ENCODE assay signal across 9 cellular contexts in the genomic region with DNA sequence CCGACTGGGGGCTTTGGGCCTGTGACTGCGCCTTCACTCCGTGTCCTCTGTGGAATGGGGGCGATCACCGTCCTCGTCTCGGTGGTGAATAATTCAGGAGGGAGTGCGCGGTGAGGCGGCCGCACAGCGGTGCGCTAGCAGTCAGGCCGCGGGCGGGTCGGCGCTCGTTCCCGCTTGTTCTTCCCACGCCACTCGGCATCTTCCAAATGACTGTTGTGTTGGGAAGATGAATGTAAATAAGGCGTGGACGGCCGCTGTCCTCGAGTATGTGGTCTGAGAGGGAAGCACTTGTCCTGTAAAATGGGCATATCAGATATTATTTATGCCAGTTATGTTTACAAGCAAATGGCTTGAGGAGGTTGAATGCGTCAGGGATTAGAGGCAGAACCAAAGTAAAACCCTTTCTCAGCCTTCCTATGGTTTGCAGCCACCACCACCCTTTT. TPM values are rescaled to one million over a fixed set of nuclear protein-coding genes. Genes with fewer than 3 reads are reported as not detected.
DNase-seq lines count a peak whose midpoint lies in the region; ATAC-seq and TF ChIP-seq lines count a peak whose summit lies in the region.
"Had no signal": no experiment of that assay in that cellular context is flagged by ENCODE, and none has a peak within 500 bp of the region (broad histone marks: within the 10 kb centered on the region; RNA-seq: fewer than 3 reads in every experiment).

No MANE protein-coding gene starts in this region.

- CTCF ChIA-PET in activated CD4-positive, alpha-beta T cell treated with anti-CD3 and anti-CD28 coated beads, Interleukin-2, amount 10 ng/mL, durations not matched to agents 7 days and 5 days (lab: Charles Lee): interaction anchor here (1.4 kb wide), 1 partner anchor 16 kb away, joined by 4 read pairs; no protein-coding TSS in a partner anchor

- H3K4me1 Mint-ChIP-seq in activated CD4-positive, alpha-beta T cell treated with anti-CD3 and anti-CD28 coated beads, Interleukin-2, amount 10 ng/mL, durations not matched to agents 7 days and 5 days: peaks cover 38% of the 10 kb centered on the region

- no peaks in the 10 kb centered on the region for H3K27me3 Mint-ChIP-seq in activated CD4-positive, alpha-beta T cell treated with anti-CD3 and anti-CD28 coated beads, Interleukin-2, amount 10 ng/mL, durations not matched to agents 7 days and 5 days

- H3K36me3 ChIP-seq in SJSA1 (peaks cover 15% of the 10 kb centered on the region), fibroblast of lung (ENCODE audit: control insufficient read depth, insufficient read depth, low read length) (no peaks in the 10 kb centered on the region), osteoblast (ENCODE audit: insufficient read depth, low read length) (peaks cover 14% of the 10 kb centered on the region)

- H2AFZ ChIP-seq in fibroblast of lung (ENCODE audit: low read length) (peak overlapping the region; percentile 93), osteoblast (ENCODE audit: low read length) (peak overlapping the region; percentile 99)

- H3K79me2 ChIP-seq in fibroblast of lung (ENCODE audit: control insufficient read depth, insufficient read depth, low read length) (peaks cover 41% of the 10 kb centered on the region), osteoblast (ENCODE audit: insufficient read depth, low read length) (peaks cover 43% of the 10 kb centered on the region)

- peak overlapping the region; percentile 96 for H3K27ac Mint-ChIP-seq in activated CD4-positive, alpha-beta T cell treated with anti-CD3 and anti-CD28 coated beads, Interleukin-2, amount 10 ng/mL, durations not matched to agents 7 days and 5 days

- peak overlapping the region; percentile 90 for H3K4me3 Mint-ChIP-seq in activated CD4-positive, alpha-beta T cell treated with anti-CD3 and anti-CD28 coated beads, Interleukin-2, amount 10 ng/mL, durations not matched to agents 7 days and 5 days

- POLR2A ChIA-PET in activated CD4-positive, alpha-beta T cell treated with anti-CD3 and anti-CD28 coated beads, Interleukin-2, amount 10 ng/mL, durations not matched to agents 7 days and 5 days (lab: Charles Lee): no interaction called here

- ATAC-seq in HG02840 (IDR thresholded peaks at IDR 0.05; ENCODE audit: low FRiP score, unreplicated experiment): peak; percentile 29

- no peaks in the 10 kb centered on the region for H3K27me3 ChIP-seq in SJSA1 (replicated peaks)
- no peaks in the 10 kb centered on the region for H3K27me3 ChIP-seq in fibroblast of lung (ENCODE audit: control insufficient read depth, insufficient read depth, low read length)
- H3K27me3 ChIP-seq in osteoblast (ENCODE audit: insufficient read depth, low read length): no peaks in the 10 kb centered on the region

- no peak for DNase-seq in activated CD4-positive, alpha-beta T cell treated with anti-CD3 and anti-CD28 coated beads, Interleukin-2, amount 10 ng/mL, durations not matched to agents 7 days and 5 days
- DNase-seq in activated CD4-positive, alpha-beta T cell treated with anti-CD3 and anti-CD28 coated beads, Interleukin-2, amount 50 U/mL, for 1 hour: no peak
- no peak for DNase-seq in SJSA1 (ENCODE audit: low read depth in 1 of 2, low spot score in 2 of 2)
- no peak for DNase-seq in fibroblast of lung (ENCODE audit: low read depth in 2 of 2)
- DNase-seq in osteoblast (ENCODE audit: insufficient read length, low spot score, missing footprints): peak; percentile 88
- no peak for DNase-seq in GDM1 (lab: John Stamatoyannopoulos, UW)
- no peak for DNase-seq in GM19238 (ENCODE audit: insufficient read length, low spot score)

- H3K9me3 Mint-ChIP-seq in activated CD4-positive, alpha-beta T cell treated with anti-CD3 and anti-CD28 coated beads, Interleukin-2, amount 10 ng/mL, durations not matched to agents 7 days and 5 days: no peaks in the 10 kb centered on the region

- peaks cover 11% of the 10 kb centered on the region for H3K4me1 ChIP-seq in SJSA1 (replicated peaks)
- no peaks in the 10 kb centered on the region for H3K4me1 ChIP-seq in fibroblast of lung (ENCODE audit: control insufficient read depth, extremely low read depth, insufficient read depth, low read length)
- H3K4me1 ChIP-seq in osteoblast (ENCODE audit: insufficient read depth, low read length): peaks cover 10% of the 10 kb centered on the region

- TF ChIP-seq CTCF in fibroblast of lung (conservative IDR thresholded peaks at IDR 0.05 in 1 of 2, IDR thresholded peaks at IDR 0.05 in 1 of 2; ENCODE audit: low read depth in 1 of 2, low read length in 2 of 2) (no peak), osteoblast (IDR thresholded peaks at IDR 0.05; ENCODE audit: extremely low read depth, low read depth, low read length) (no peak)

- peak overlapping the region; percentile 93 for H3K4me2 ChIP-seq in fibroblast of lung (ENCODE audit: extremely low read depth, insufficient read depth, low read length)
- H3K4me2 ChIP-seq in osteoblast (ENCODE audit: insufficient read depth, low read length): peak overlapping the region; percentile 84

- H3K4me3 ChIP-seq in SJSA1: peak overlapping the region; percentile 67
- peak overlapping the region; percentile 64 to 100 (median 81) for H3K4me3 ChIP-seq in fibroblast of lung (replicated peaks in 1 of 4; ENCODE audit: control extremely low read depth in 1 of 4, insufficient read depth in 1 of 4, low read depth in 3 of 4, low read length in 4 of 4)
- H3K4me3 ChIP-seq in osteoblast (ENCODE audit: insufficient read depth, low read length): peak overlapping the region; percentile 100

- H3K9me3 ChIP-seq in SJSA1 (replicated peaks) (no peaks in the 10 kb centered on the region), fibroblast of lung (ENCODE audit: control insufficient read depth, insufficient read depth, low read depth, low read length) (no peaks in the 10 kb centered on the region), osteoblast (ENCODE audit: low read depth, low read length) (no peaks in the 10 kb centered on the region)

- H4K20me1 ChIP-seq in fibroblast of lung (ENCODE audit: control insufficient read depth, extremely low read depth, insufficient read depth, low read length) (no peaks in the 10 kb centered on the region), osteoblast (ENCODE audit: insufficient read depth, low read length) (peaks cover 7% of the 10 kb centered on the region)

- H3K9ac ChIP-seq in fibroblast of lung (ENCODE audit: insufficient read depth, low read length): peak overlapping the region; percentile 73

- peak overlapping the region; percentile 82 for H3K27ac ChIP-seq in SJSA1
- H3K27ac ChIP-seq in fibroblast of lung (ENCODE audit: insufficient read depth, low read length): peak overlapping the region; percentile 88
- H3K27ac ChIP-seq in osteoblast (ENCODE audit: low read depth, low read length): peak overlapping the region; percentile 99

- H3K36me3 Mint-ChIP-seq in activated CD4-positive, alpha-beta T cell treated with anti-CD3 and anti-CD28 coated beads, Interleukin-2, amount 10 ng/mL, durations not matched to agents 7 days and 5 days (ENCODE audit: low read depth): peaks cover 22% of the 10 kb centered on the region

RNA-seq across cellular contexts. Expression of a gene that starts 0.6 kb away (rescaled TPM):
- 10 to 100 TPM; 69.9 to 84.7 TPM for total RNA-seq in activated CD4-positive, alpha-beta T cell treated with anti-CD3 and anti-CD28 coated beads, Interleukin-2, amount 10 ng/mL, durations not matched to agents 7 days and 5 days
- total RNA-seq in SJSA1 (2014; rRNA removed; shearing (Covaris generic)): 40.6 and 47.8 TPM in 2 replicates
- total RNA-seq in fibroblast of lung: 48.0 and 52.0 TPM in 2 replicates
- 31.9 and 38.0 TPM in 2 replicates for polyA plus RNA-seq in fibroblast of lung
- polyA plus RNA-seq in fibroblast of lung (2012): 30.4 and 32.1 TPM in 2 replicates
- 5.5 and 16.9 TPM in 2 replicates for polyA minus RNA-seq in fibroblast of lung (ENCODE audit: low replicate concordance)
- total RNA-seq in osteoblast: 42.4 and 47.4 TPM in 2 replicates

RNA-seq across cellular contexts. Expression of a gene that starts 53.9 kb away (rescaled TPM):
- total RNA-seq in activated CD4-positive, alpha-beta T cell treated with anti-CD3 and anti-CD28 coated beads, Interleukin-2, amount 10 ng/mL, durations not matched to agents 7 days and 5 days: not detected
- not detected in 2 replicates for total RNA-seq in SJSA1 (2014; rRNA removed; shearing (Covaris generic))
- total RNA-seq in fibroblast of lung (not detected in 2 replicates), osteoblast (not detected in 2 replicates)
- 0.02 and 0.05 TPM in 2 replicates for polyA plus RNA-seq in fibroblast of lung
- not detected in 2 replicates for polyA plus RNA-seq in fibroblast of lung (2012)
- polyA minus RNA-seq in fibroblast of lung (ENCODE audit: low replicate concordance): 0.26 TPM in 1 of 2 replicates, not detected in the other
- total RNA-seq: glomerular endothelial cell had no signal

RNA-seq across cellular contexts. Expression of a gene that starts 55.9 kb away (rescaled TPM):
- total RNA-seq in activated CD4-positive, alpha-beta T cell treated with anti-CD3 and anti-CD28 coated beads, Interleukin-2, amount 10 ng/mL, durations not matched to agents 7 days and 5 days: 10 to 100 TPM; 56.1 to 56.6 TPM
- total RNA-seq in SJSA1 (2014; rRNA removed; shearing (Covaris generic)): 14.2 and 25.7 TPM in 2 replicates
- total RNA-seq in fibroblast of lung (42.6 and 43.3 TPM in 2 replicates), osteoblast (46.3 and 53.0 TPM in 2 replicates)
- 54.1 and 61.8 TPM in 2 replicates for polyA plus RNA-seq in fibroblast of lung
- polyA plus RNA-seq in fibroblast of lung (2012): 44.2 and 54.7 TPM in 2 replicates
- 42.8 and 193 TPM in 2 replicates for polyA minus RNA-seq in fibroblast of lung (ENCODE audit: low replicate concordance)
